In the genomic region with DNA sequence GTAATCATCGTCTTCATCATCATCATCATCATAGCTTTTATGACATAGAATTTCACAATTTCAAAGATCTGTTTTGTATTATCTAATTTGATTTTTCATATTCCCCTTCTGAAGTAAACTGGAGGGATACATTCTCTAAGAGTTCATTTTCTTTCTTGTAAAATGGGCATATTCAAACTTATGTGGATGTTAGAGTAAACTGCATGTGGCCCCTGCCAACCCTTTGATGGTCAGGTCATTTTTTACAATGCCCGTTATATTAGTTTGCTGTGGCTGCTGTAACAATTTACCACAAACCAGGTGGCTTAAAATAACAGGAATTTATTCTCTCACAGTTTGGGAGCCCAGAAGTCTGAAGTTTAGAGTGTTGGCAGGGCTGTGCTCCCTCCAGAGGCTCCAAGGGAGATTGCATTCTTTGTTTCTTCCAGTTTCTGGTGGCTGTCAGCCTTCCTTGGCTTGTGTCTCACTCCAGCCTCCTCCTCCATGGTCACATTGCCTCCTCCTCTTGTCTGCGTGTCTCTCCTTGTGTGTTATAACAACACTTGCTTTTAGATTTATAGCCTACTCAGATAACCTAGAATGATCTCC, we compare ENCODE assay signal across 8 cellular contexts.
DNase-seq lines count a peak whose midpoint lies in the region; ATAC-seq and TF ChIP-seq lines count a peak whose summit lies in the region.

No MANE protein-coding gene starts in this region.

- no peak overlapping the region for H2BK120ac ChIP-seq in neuronal stem cell (ENCODE audit: low read depth, low read length)

- no peak overlapping the region for H3K14ac ChIP-seq in neuronal stem cell (ENCODE audit: low read length)

- DNase-seq in AG20443 (ENCODE audit: low spot score) (peak; percentile 58), Kasumi-1 (lab: John Stamatoyannopoulos, UW) (peak; percentile 80 to 90), T47D (ENCODE audit: low read depth in 1 of 2, low spot score in 1 of 2) (peak; percentile 3 to 66), neuronal stem cell (ENCODE audit: low spot score) (peak; percentile 6), tibial artery (no peak)
- DNase-seq in stimulated activated CD4-positive, alpha-beta T cell treated with anti-CD3 and anti-CD28 coated beads, Interleukin-1b, Interleukin-23, amount 100 ng/mL, for 48 hours = no peak
- DNase-seq in activated T-cell treated with anti-CD3 and anti-CD28 coated beads, Interleukin-2, amount 50 U/mL, for 4 hours = no peak

- H3K23ac ChIP-seq in neuronal stem cell (ENCODE audit: low read depth, low read length, poor library complexity) = no peak overlapping the region

- no peaks in the 10 kb centered on the region for H3K79me1 ChIP-seq in neuronal stem cell (ENCODE audit: low read depth, low read length)

- no peaks in the 10 kb centered on the region for H3K9me3 Mint-ChIP-seq in activated T-cell treated with anti-CD3 and anti-CD28 coated beads, Interleukin-2, amount 50 U/mL, for 4 hours

- intact Hi-C loops in tibial artery (cut with DNase I; ENCODE audit: low total_unique reads) = no loop called here

- no peak overlapping the region for H4K8ac ChIP-seq in neuronal stem cell (ENCODE audit: low read depth, low read length)

- H3K9me3 ChIP-seq in neuronal stem cell (replicated peaks in 1 of 2; ENCODE audit: control insufficient read depth in 2 of 2, insufficient read depth in 1 of 2, low read depth in 1 of 2, low read length in 2 of 2) = no peaks in the 10 kb centered on the region
- no peaks in the 10 kb centered on the region for H3K9me3 ChIP-seq in tibial artery

- H3K4me3 Mint-ChIP-seq in activated T-cell treated with anti-CD3 and anti-CD28 coated beads, Interleukin-2, amount 50 U/mL, for 4 hours = no peak overlapping the region

- no peak overlapping the region for H3K27ac ChIP-seq in neuronal stem cell (replicated peaks; ENCODE audit: low read length)
- no peak overlapping the region for H3K27ac ChIP-seq in tibial artery

- no peak overlapping the region for H2BK12ac ChIP-seq in neuronal stem cell (ENCODE audit: low read length)

- no peak overlapping the region for H4K91ac ChIP-seq in neuronal stem cell (ENCODE audit: low read depth, low read length, poor library complexity)

- no peaks in the 10 kb centered on the region for H3K4me1 Mint-ChIP-seq in activated T-cell treated with anti-CD3 and anti-CD28 coated beads, Interleukin-2, amount 50 U/mL, for 4 hours (ENCODE audit: low read depth)

- ATAC-seq in GM18867 (IDR thresholded peaks at IDR 0.05; ENCODE audit: unreplicated experiment) = peak; percentile 71
- ATAC-seq in activated T-cell treated with anti-CD3 and anti-CD28 coated beads, Interleukin-2, amount 50 U/mL, for 4 hours = no peak

- H3K36me3 Mint-ChIP-seq in activated T-cell treated with anti-CD3 and anti-CD28 coated beads, Interleukin-2, amount 50 U/mL, for 4 hours (ENCODE audit: insufficient read depth) = no peaks in the 10 kb centered on the region

- no peak overlapping the region for H2AK5ac ChIP-seq in neuronal stem cell (ENCODE audit: low read depth, low read length)

- peaks cover 0 to 5% of the 10 kb centered on the region in 2 donors for H3K4me1 ChIP-seq in neuronal stem cell (ENCODE audit: control insufficient read depth in 2 of 2, insufficient read depth in 1 of 2, low read depth in 1 of 2, low read length in 2 of 2)
- peaks cover 0 to 6% (median 0%) of the 10 kb centered on the region in 4 donors for H3K4me1 ChIP-seq in tibial artery

- no peak overlapping the region for H3K18ac ChIP-seq in neuronal stem cell (ENCODE audit: low read length)

- H3K4me2 ChIP-seq in neuronal stem cell (ENCODE audit: insufficient read depth, low read length, poor library complexity, severe bottlenecking) = no peak overlapping the region

- no peak overlapping the region for H2BK15ac ChIP-seq in neuronal stem cell (ENCODE audit: low read length)

- in situ Hi-C loops in T47D (cut with HindIII; ENCODE audit: low pct_unique_long_range_greater_than_20kb, low sequenced_read_pairs) = no loop called here

- WGBS in neuronal stem cell (ENCODE audit: extremely low coverage in 2 of 2, insufficient read length in 2 of 2, insufficient replicate concordance in 1 of 2), 2 donors = no CpG with 5 or more reads among the region's 3 CpGs

- H2AFZ ChIP-seq in neuronal stem cell (ENCODE audit: low read length) = no peak overlapping the region

- H3K27me3 Mint-ChIP-seq in activated T-cell treated with anti-CD3 and anti-CD28 coated beads, Interleukin-2, amount 50 U/mL, for 4 hours (ENCODE audit: low read depth) = no peaks in the 10 kb centered on the region

- no peak overlapping the region for H3K9ac ChIP-seq in neuronal stem cell (ENCODE audit: low read depth, low read length, poor library complexity)

- H2BK5ac ChIP-seq in neuronal stem cell (ENCODE audit: low read length) = no peak overlapping the region

- H3K4ac ChIP-seq in neuronal stem cell (ENCODE audit: low read length) = no peak overlapping the region

- H3K4me3 ChIP-seq in neuronal stem cell (ENCODE audit: low read length in 2 of 2) = no peak overlapping the region
- no peak overlapping the region for H3K4me3 ChIP-seq in tibial artery

- no peaks in the 10 kb centered on the region for H3K27me3 ChIP-seq in neuronal stem cell (ENCODE audit: control insufficient read depth in 3 of 3, insufficient read depth in 3 of 3, low read depth in 1 of 3, low read length in 3 of 3)
- H3K27me3 ChIP-seq in tibial artery = no peaks in the 10 kb centered on the region

- no peaks in the 10 kb centered on the region for H3K36me3 ChIP-seq in neuronal stem cell (replicated peaks in 1 of 2; ENCODE audit: control insufficient read depth in 2 of 2, insufficient read depth in 2 of 2, low read length in 2 of 2)
- H3K36me3 ChIP-seq in tibial artery = no peaks in the 10 kb centered on the region

- peak in 1 of 2 experiments; percentile 13 for TF ChIP-seq CTCF in tibial artery (IDR thresholded peaks at IDR 0.05)

Comparison
In these comparisons a context has a peak if more than half of its experiments do, and no peak if none do; other contexts are left out.
1. DNase-seq: peak in AG20443 (single experiment), Kasumi-1 (2 of 2), T47D (2 of 2) and neuronal stem cell (single experiment); none in stimulated activated CD4-positive, alpha-beta T cell treated with anti-CD3 and anti-CD28 coated beads, Interleukin-1b, Interleukin-23, amount 100 ng/mL, for 48 hours (single experiment), activated T-cell treated with anti-CD3 and anti-CD28 coated beads, Interleukin-2, amount 50 U/mL, for 4 hours (single experiment) and tibial artery (0 of 2).